In genomic region chr9:124660341-124660801, GRCh38 we compare ENCODE assay signal across 8 cellular contexts.
DNase-seq lines count a peak whose midpoint lies in the region; ATAC-seq, FAIRE-seq and TF ChIP-seq lines count a peak whose summit lies in the region.

No MANE protein-coding gene starts in this region.

- intact Hi-C loops in CD4-positive, alpha-beta T cell (cut with DNase I, micrococcal nuclease): no loop called here

- H3K36me3 ChIP-seq in HAP-1 (replicated peaks) (no peaks in the 10 kb centered on the region), OCI-LY3 (replicated peaks; ENCODE audit: low read depth, low read length) (no peaks in the 10 kb centered on the region), bronchial epithelial cell (ENCODE audit: control insufficient read depth, insufficient read depth, low read length) (no peaks in the 10 kb centered on the region), subcutaneous abdominal adipose tissue (ENCODE audit: control insufficient read depth in 5 of 5, insufficient read depth in 5 of 5, low read length in 5 of 5) (no peaks in the 10 kb centered on the region)

- H3K9ac ChIP-seq in OCI-LY3 (ENCODE audit: low read length) (peak overlapping the region; percentile 15; the same call in 1 of the 2 replicates), subcutaneous abdominal adipose tissue (ENCODE audit: low read length in 5 of 5) (peak overlapping the region; percentile 17 to 55 (median 40))

- peak in 1 of 10 experiments; percentile 4 for DNase-seq in CD4-positive, alpha-beta T cell
- DNase-seq in HAP-1 (ENCODE audit: low spot score in 2 of 2) (peak; percentile 87 to 96), bronchial epithelial cell (ENCODE audit: low read depth) (peak; percentile 44), left kidney (ENCODE audit: low read depth, low spot score) (peak; percentile 91), mesenteric fat pad (ENCODE audit: low spot score) (no peak)

- H3K27ac Mint-ChIP-seq in CD4-positive, alpha-beta T cell: peak overlapping the region; percentile 92

- H3K4me2 ChIP-seq in OCI-LY3 (ENCODE audit: low read length): peak overlapping the region; percentile 93

- peaks cover 4% of the 10 kb centered on the region for H3K27me3 ChIP-seq in CD4-positive, alpha-beta T cell (ENCODE audit: control insufficient read depth, insufficient read depth, low read length)
- no peaks in the 10 kb centered on the region for H3K27me3 ChIP-seq in HAP-1 (ENCODE audit: low read depth)
- H3K27me3 ChIP-seq in OCI-LY3 (ENCODE audit: low read depth, low read length): no peaks in the 10 kb centered on the region
- no peaks in the 10 kb centered on the region for H3K27me3 ChIP-seq in bronchial epithelial cell (ENCODE audit: control insufficient read depth, insufficient read depth, low read length)
- H3K27me3 ChIP-seq in subcutaneous abdominal adipose tissue (ENCODE audit: control insufficient read depth in 5 of 5, insufficient read depth in 4 of 5, low read length in 5 of 5): no peaks in the 10 kb centered on the region

- H3K4me1 ChIP-seq in HAP-1 (peaks cover 16% of the 10 kb centered on the region), OCI-LY3 (ENCODE audit: low read length) (peaks cover 26% of the 10 kb centered on the region), subcutaneous abdominal adipose tissue (ENCODE audit: control insufficient read depth in 5 of 5, insufficient read depth in 5 of 5, low read length in 5 of 5) (peaks cover 0 to 31% (median 25%) of the 10 kb centered on the region in 5 donors)

- H3K4me3 Mint-ChIP-seq in CD4-positive, alpha-beta T cell: peak overlapping the region; percentile 90

- H3K9me3 Mint-ChIP-seq in CD4-positive, alpha-beta T cell: no peaks in the 10 kb centered on the region

- CTCF ChIA-PET in CD4-positive, alpha-beta T cell (lab: Charles Lee): interaction anchor here (1.1 kb wide), 1 partner anchor 11 kb away, joined by 3 read pairs; no protein-coding TSS in a partner anchor

- H4K20me1 ChIP-seq in OCI-LY3 (ENCODE audit: insufficient read depth, low read length): peaks cover 8% of the 10 kb centered on the region; the same call in 1 of the 2 replicates

- no peak overlapping the region for H3K27ac ChIP-seq in CD4-positive, alpha-beta T cell (ENCODE audit: low read depth, low read length)
- H3K27ac ChIP-seq in OCI-LY3 (ENCODE audit: low read length) (no peak overlapping the region), subcutaneous abdominal adipose tissue (ENCODE audit: low read depth, low read length) (no peak overlapping the region)

- TF ChIP-seq CTCF in CD4-positive, alpha-beta T cell (IDR thresholded peaks at IDR 0.05): no peak
- TF ChIP-seq CTCF in OCI-LY3 (IDR thresholded peaks at IDR 0.05; ENCODE audit: low read depth, low read length) (no peak), bronchial epithelial cell (IDR thresholded peaks at IDR 0.05; ENCODE audit: insufficient read depth, low read length, severe bottlenecking) (no peak)

- no peak for ATAC-seq in CD4-positive, alpha-beta T cell (ENCODE audit: poor library complexity)
- no peak for ATAC-seq in HG02678 (IDR thresholded peaks at IDR 0.05; ENCODE audit: unreplicated experiment)

- peaks cover 17% of the 10 kb centered on the region for H3K27me3 Mint-ChIP-seq in CD4-positive, alpha-beta T cell

- H3K79me2 ChIP-seq in OCI-LY3 (ENCODE audit: low read length): peaks cover 8% of the 10 kb centered on the region; the same call in 1 of the 2 replicates

- no peaks in the 10 kb centered on the region for H3K36me3 Mint-ChIP-seq in CD4-positive, alpha-beta T cell (ENCODE audit: low read depth)

- H3K4me3 ChIP-seq in HAP-1: peak overlapping the region; percentile 45
- H3K4me3 ChIP-seq in OCI-LY3 (ENCODE audit: low read length): peak overlapping the region; percentile 75
- peak overlapping the region; percentile 50 for H3K4me3 ChIP-seq in bronchial epithelial cell (ENCODE audit: low read depth, low read length)
- H3K4me3 ChIP-seq in subcutaneous abdominal adipose tissue (ENCODE audit: low read depth in 1 of 5, low read length in 5 of 5): peak overlapping the region; percentile 62 to 85 (median 77)

- in situ Hi-C loops in HAP-1 (cut with MboI; ENCODE audit: low sequenced_read_pairs): no loop called here

- POLR2A ChIA-PET in CD4-positive, alpha-beta T cell (lab: Charles Lee): interaction anchor here (1.0 to 1.1 kb wide), 2 partner anchors 281 to 733 kb away, joined by 3 to 4 read pairs; no protein-coding TSS in a partner anchor

- H3K9me3 ChIP-seq in CD4-positive, alpha-beta T cell (ENCODE audit: control insufficient read depth, low read length): no peaks in the 10 kb centered on the region
- H3K9me3 ChIP-seq in HAP-1: no peaks in the 10 kb centered on the region
- H3K9me3 ChIP-seq in OCI-LY3 (ENCODE audit: insufficient read depth, low read length): no peaks in the 10 kb centered on the region
- no peaks in the 10 kb centered on the region for H3K9me3 ChIP-seq in subcutaneous abdominal adipose tissue (ENCODE audit: control insufficient read depth in 5 of 5, low read length in 5 of 5)

- no peak for FAIRE-seq in bronchial epithelial cell (lab: Jason Lieb, UNC)

- no peak overlapping the region for H2AFZ ChIP-seq in OCI-LY3 (ENCODE audit: low read depth, low read length)

- peaks cover 35% of the 10 kb centered on the region for H3K4me1 Mint-ChIP-seq in CD4-positive, alpha-beta T cell (ENCODE audit: low read depth)
